Comparison of ENCODE assay signal across 1 cellular context in genomic region chr4:108619372-108620100, GRCh38.
TF ChIP-seq lines count a peak whose summit lies in the region.

No MANE protein-coding gene starts in this region.

TF ChIP-seq in K562, 482 proteins besides CTCF, POLR2A, EP300 and RAD21 (continues in another document):
- TF ChIP-seq ZFX (CRISPR knock-in tag; IDR thresholded peaks at IDR 0.05): peak; percentile 41; the same call in 1 of the 2 replicates
- peak; percentile 31; the same call in 1 of the 2 replicates for TF ChIP-seq CXXC5 (CRISPR knock-in tag; IDR thresholded peaks at IDR 0.05)
- no peak for TF ChIP-seq NCOA6 (IDR thresholded peaks at IDR 0.05)
- TF ChIP-seq, protein P1, sequence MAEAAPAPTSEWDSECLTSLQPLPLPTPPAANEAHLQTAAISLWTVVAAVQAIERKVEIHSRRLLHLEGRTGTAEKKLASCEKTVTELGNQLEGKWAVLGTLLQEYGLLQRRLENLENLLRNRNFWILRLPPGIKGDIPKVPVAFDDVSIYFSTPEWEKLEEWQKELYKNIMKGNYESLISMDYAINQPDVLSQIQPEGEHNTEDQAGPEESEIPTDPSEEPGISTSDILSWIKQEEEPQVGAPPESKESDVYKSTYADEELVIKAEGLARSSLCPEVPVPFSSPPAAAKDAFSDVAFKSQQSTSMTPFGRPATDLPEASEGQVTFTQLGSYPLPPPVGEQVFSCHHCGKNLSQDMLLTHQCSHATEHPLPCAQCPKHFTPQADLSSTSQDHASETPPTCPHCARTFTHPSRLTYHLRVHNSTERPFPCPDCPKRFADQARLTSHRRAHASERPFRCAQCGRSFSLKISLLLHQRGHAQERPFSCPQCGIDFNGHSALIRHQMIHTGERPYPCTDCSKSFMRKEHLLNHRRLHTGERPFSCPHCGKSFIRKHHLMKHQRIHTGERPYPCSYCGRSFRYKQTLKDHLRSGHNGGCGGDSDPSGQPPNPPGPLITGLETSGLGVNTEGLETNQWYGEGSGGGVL (CRISPR knock-in tag; IDR thresholded peaks at IDR 0.05): no peak
- no peak for TF ChIP-seq NUFIP1 (IDR thresholded peaks at IDR 0.05; ENCODE audit: partially characterized antibody)
- peak; percentile 69; the same call in 1 of the 2 replicates for TF ChIP-seq SPI1 (IDR thresholded peaks at IDR 0.05; ENCODE audit: borderline replicate concordance, low read depth, low read length)
- TF ChIP-seq HDAC3 (IDR thresholded peaks at IDR 0.05; ENCODE audit: borderline replicate concordance, partially characterized antibody): peak; percentile 19
- peak; percentile 58 for TF ChIP-seq L3MBTL2 (IDR thresholded peaks at IDR 0.05)
- peak; percentile 72 for TF ChIP-seq ZNF592 (IDR thresholded peaks at IDR 0.05)
- 0 out of 2 replicates have a peak, but pooled peaks have one; percentile 23 for TF ChIP-seq USF1 (CRISPR knock-in tag; IDR thresholded peaks at IDR 0.05)
- peak; percentile 72 to 74 for TF ChIP-seq E2F6 (IDR thresholded peaks at IDR 0.05; ENCODE audit: borderline replicate concordance in 1 of 2, extremely low read depth in 1 of 2, insufficient read depth in 1 of 2, insufficient read length in 1 of 2, low read depth in 1 of 2, low read length in 1 of 2, poor library complexity in 1 of 2, severe bottlenecking in 1 of 2)
- 0 out of 2 replicates have a peak, but pooled peaks have one; percentile 10 for TF ChIP-seq SMARCA4 (IDR thresholded peaks at IDR 0.05)
- no peak for TF ChIP-seq HMG20B (CRISPR knock-in tag; IDR thresholded peaks at IDR 0.05)
- peak; percentile 67 for TF ChIP-seq MGA (IDR thresholded peaks at IDR 0.05)
- TF ChIP-seq THAP7 (CRISPR knock-in tag; IDR thresholded peaks at IDR 0.05): no peak
- TF ChIP-seq, protein P2, sequence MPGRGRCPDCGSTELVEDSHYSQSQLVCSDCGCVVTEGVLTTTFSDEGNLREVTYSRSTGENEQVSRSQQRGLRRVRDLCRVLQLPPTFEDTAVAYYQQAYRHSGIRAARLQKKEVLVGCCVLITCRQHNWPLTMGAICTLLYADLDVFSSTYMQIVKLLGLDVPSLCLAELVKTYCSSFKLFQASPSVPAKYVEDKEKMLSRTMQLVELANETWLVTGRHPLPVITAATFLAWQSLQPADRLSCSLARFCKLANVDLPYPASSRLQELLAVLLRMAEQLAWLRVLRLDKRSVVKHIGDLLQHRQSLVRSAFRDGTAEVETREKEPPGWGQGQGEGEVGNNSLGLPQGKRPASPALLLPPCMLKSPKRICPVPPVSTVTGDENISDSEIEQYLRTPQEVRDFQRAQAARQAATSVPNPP (IDR thresholded peaks at IDR 0.05; ENCODE audit: borderline replicate concordance, insufficient read depth, insufficient read length): no peak
- TF ChIP-seq NR2C2 (CRISPR knock-in tag; IDR thresholded peaks at IDR 0.05): no peak
- TF ChIP-seq NR2C2 (tag; IDR thresholded peaks at IDR 0.05): no peak
- peak; percentile 48; the same call in 1 of the 2 replicates for TF ChIP-seq RAD51 (IDR thresholded peaks at IDR 0.05; ENCODE audit: borderline replicate concordance, low read depth)
- no peak for TF ChIP-seq PRPF4 (IDR thresholded peaks at IDR 0.05; ENCODE audit: insufficient read depth, low read depth, low read length, poor library complexity, severe bottlenecking)
- TF ChIP-seq SAP30 (IDR thresholded peaks at IDR 0.05; ENCODE audit: borderline replicate concordance, insufficient read depth, low read depth, low read length, poor library complexity, severe bottlenecking): no peak
- no peak for TF ChIP-seq ZNF79 (CRISPR knock-in tag; IDR thresholded peaks at IDR 0.05; ENCODE audit: low read depth)
- TF ChIP-seq, protein P3, sequence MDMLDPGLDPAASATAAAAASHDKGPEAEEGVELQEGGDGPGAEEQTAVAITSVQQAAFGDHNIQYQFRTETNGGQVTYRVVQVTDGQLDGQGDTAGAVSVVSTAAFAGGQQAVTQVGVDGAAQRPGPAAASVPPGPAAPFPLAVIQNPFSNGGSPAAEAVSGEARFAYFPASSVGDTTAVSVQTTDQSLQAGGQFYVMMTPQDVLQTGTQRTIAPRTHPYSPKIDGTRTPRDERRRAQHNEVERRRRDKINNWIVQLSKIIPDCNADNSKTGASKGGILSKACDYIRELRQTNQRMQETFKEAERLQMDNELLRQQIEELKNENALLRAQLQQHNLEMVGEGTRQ (CRISPR knock-in tag; IDR thresholded peaks at IDR 0.05): peak; percentile 35; the same call in 1 of the 2 replicates
- no peak for TF ChIP-seq SIX5 (IDR thresholded peaks at IDR 0.05; ENCODE audit: borderline replicate concordance in 1 of 2, insufficient read depth in 1 of 2, low read depth in 1 of 2, low read length in 2 of 2)
- no peak for TF ChIP-seq SAFB2 (IDR thresholded peaks at IDR 0.05; ENCODE audit: borderline replicate concordance, low read depth, low read length, severe bottlenecking)
- TF ChIP-seq CTBP1 (IDR thresholded peaks at IDR 0.05; ENCODE audit: borderline replicate concordance): no peak
- peak; percentile 51; the same call in 1 of the 2 replicates for TF ChIP-seq MYC (IDR thresholded peaks at IDR 0.05; ENCODE audit: low read depth, low read length)
- TF ChIP-seq MYC (CRISPR knock-in tag; IDR thresholded peaks at IDR 0.05; ENCODE audit: borderline replicate concordance, low read depth): no peak
- peak; percentile 9 for TF ChIP-seq MEIS2 (IDR thresholded peaks at IDR 0.05; ENCODE audit: partially characterized antibody)
- TF ChIP-seq HCFC1 (IDR thresholded peaks at IDR 0.05; ENCODE audit: low read depth, low read length): no peak
- no peak for TF ChIP-seq CREBBP (IDR thresholded peaks at IDR 0.05; ENCODE audit: low read depth, low read length)
- no peak for TF ChIP-seq ZNF280B (CRISPR knock-in tag; IDR thresholded peaks at IDR 0.05)
